Comparison of ENCODE assay signal across 8 cellular contexts in genomic region chr19:10855879-10856522, GRCh38. TPM values are rescaled to one million over a fixed set of nuclear protein-coding genes. Genes with fewer than 3 reads are reported as not detected.
DNase-seq lines count a peak whose midpoint lies in the region; ATAC-seq and TF ChIP-seq lines count a peak whose summit lies in the region.

No MANE protein-coding gene starts in this region.

- peaks cover 3% of the 10 kb centered on the region for H3K4me1 Mint-ChIP-seq in type B pancreatic cell (ENCODE audit: unreplicated experiment)
- H3K4me1 Mint-ChIP-seq in activated T-cell treated with anti-CD3 and anti-CD28 coated beads, Interleukin-2, amount 50 U/mL, for 24 hours (ENCODE audit: low read depth) = peaks cover 1% of the 10 kb centered on the region

- H3K4me3 Mint-ChIP-seq in type B pancreatic cell = no peak overlapping the region
- H3K4me3 Mint-ChIP-seq in activated T-cell treated with anti-CD3 and anti-CD28 coated beads, Interleukin-2, amount 50 U/mL, for 24 hours = no peak overlapping the region

- TF ChIP-seq CTCF in left ventricle myocardium inferior (IDR thresholded peaks at IDR 0.05; ENCODE audit: borderline replicate concordance) = peak; percentile 46
- no peak; the same call in none of the 2 replicates for TF ChIP-seq CTCF in Panc1 (IDR thresholded peaks at IDR 0.05)
- peak; percentile 51 for TF ChIP-seq CTCF in fibroblast of pulmonary artery (IDR thresholded peaks at IDR 0.05; ENCODE audit: low read length, missing control alignments)
- TF ChIP-seq CTCF in type B pancreatic cell (conservative IDR thresholded peaks at IDR 0.05) = peak; percentile 69

- in situ Hi-C loops in Panc1 (cut with HindIII; ENCODE audit: low pct_unique_long_range_greater_than_20kb, low sequenced_read_pairs) = no loop called here

- no peaks in the 10 kb centered on the region for H3K27me3 Mint-ChIP-seq in type B pancreatic cell
- H3K27me3 Mint-ChIP-seq in activated T-cell treated with anti-CD3 and anti-CD28 coated beads, Interleukin-2, amount 50 U/mL, for 24 hours = no peaks in the 10 kb centered on the region

- DNase-seq in left ventricle myocardium inferior (no peak), left cardiac atrium (no peak), Panc1 (ENCODE audit: low read depth, low spot score) (no peak), fibroblast of pulmonary artery (ENCODE audit: low read depth) (peak; percentile 22), type B pancreatic cell (ENCODE audit: extremely low spot score, unreplicated experiment) (no peak)
- no peak for DNase-seq in activated T-cell treated with anti-CD3 and anti-CD28 coated beads, Interleukin-2, amount 50 U/mL, for 24 hours

- BruUV-seq in Panc1 (replicated peaks; lab: Mats Ljungman, UMichigan) = no TSS peak

- H3K4me1 ChIP-seq in left ventricle myocardium inferior (no peaks in the 10 kb centered on the region), Panc1 (ENCODE audit: control insufficient read depth, insufficient read depth, low read length) (no peaks in the 10 kb centered on the region)

- CTCF ChIA-PET in Panc1 (lab: Charles Lee) = no interaction called here

- no peaks in the 10 kb centered on the region for H3K36me3 ChIP-seq in left ventricle myocardium inferior
- H3K36me3 ChIP-seq in Panc1 (ENCODE audit: control insufficient read depth, insufficient read depth, low read length) = no peaks in the 10 kb centered on the region

- no peak overlapping the region for H3K27ac Mint-ChIP-seq in type B pancreatic cell
- H3K27ac Mint-ChIP-seq in activated T-cell treated with anti-CD3 and anti-CD28 coated beads, Interleukin-2, amount 50 U/mL, for 24 hours = no peak overlapping the region

- ATAC-seq in left cardiac atrium (no peak), Panc1 (peak; percentile 59; the same call in 1 of the 2 replicates), HG02763 (IDR thresholded peaks at IDR 0.05; ENCODE audit: unreplicated experiment) (no peak), GM21447 (IDR thresholded peaks at IDR 0.05; ENCODE audit: unreplicated experiment) (no peak)

- H3K9me3 ChIP-seq in left ventricle myocardium inferior (replicated peaks) = no peaks in the 10 kb centered on the region
- no peaks in the 10 kb centered on the region for H3K9me3 ChIP-seq in Panc1 (ENCODE audit: control insufficient read depth, insufficient read depth, low read depth, low read length)

- H3K27me3 ChIP-seq in left ventricle myocardium inferior (ENCODE audit: low read depth) (no peaks in the 10 kb centered on the region), Panc1 (ENCODE audit: control insufficient read depth, insufficient read depth, low read length) (no peaks in the 10 kb centered on the region)

- no peaks in the 10 kb centered on the region for H3K36me3 Mint-ChIP-seq in type B pancreatic cell
- no peaks in the 10 kb centered on the region for H3K36me3 Mint-ChIP-seq in activated T-cell treated with anti-CD3 and anti-CD28 coated beads, Interleukin-2, amount 50 U/mL, for 24 hours (ENCODE audit: low read depth)

- no peaks in the 10 kb centered on the region for H3K9me3 Mint-ChIP-seq in type B pancreatic cell
- no peaks in the 10 kb centered on the region for H3K9me3 Mint-ChIP-seq in activated T-cell treated with anti-CD3 and anti-CD28 coated beads, Interleukin-2, amount 50 U/mL, for 24 hours

- POLR2A ChIA-PET in Panc1 (lab: Charles Lee) = no interaction called here

- H3K4me3 ChIP-seq in left ventricle myocardium inferior = no peak overlapping the region
- no peak overlapping the region for H3K4me3 ChIP-seq in Panc1 (ENCODE audit: low read depth in 2 of 2, low read length in 2 of 2)
- no peak overlapping the region for H3K4me3 ChIP-seq in fibroblast of pulmonary artery (replicated peaks; ENCODE audit: low read depth, low read length)

- H3K27ac ChIP-seq in left ventricle myocardium inferior (replicated peaks) (no peak overlapping the region), Panc1 (ENCODE audit: low read length) (no peak overlapping the region)

- intact Hi-C loops in left ventricle myocardium inferior (cut with micrococcal nuclease) = no loop called here
- intact Hi-C loops in left cardiac atrium (cut with DNase I) = no loop called here
- intact Hi-C loops in Panc1 (cut with micrococcal nuclease; ENCODE audit: unreplicated experiment) = no loop called here

RNA-seq across cellular contexts. Expression of gene C19orf38, which starts 7.8 kb away (rescaled TPM):
- 0.47 TPM for total RNA-seq in left ventricle myocardium inferior
- 1 to 10 TPM; 1.1 to 1.2 TPM for total RNA-seq in left cardiac atrium
- total RNA-seq in Panc1 (2021; ENCODE audit: unreplicated experiment) = not detected
- 0.33 TPM for polyA plus RNA-seq in Panc1 (2012; ENCODE audit: insufficient read length)
- 0.45 and 1.1 TPM in 2 replicates for total RNA-seq in type B pancreatic cell (ENCODE audit: low replicate concordance)

RNA-seq across cellular contexts. Expression of gene CARM1, which starts 15.4 kb away (rescaled TPM):
- total RNA-seq in left ventricle myocardium inferior = 27.2 TPM
- 10 to 100 TPM; 31.9 to 32.4 TPM for total RNA-seq in left cardiac atrium
- total RNA-seq in Panc1 (2021; ENCODE audit: unreplicated experiment) = 44.9 TPM
- 64.9 TPM for polyA plus RNA-seq in Panc1 (2012; ENCODE audit: insufficient read length)
- 81.9 and 104 TPM in 2 replicates for total RNA-seq in type B pancreatic cell (ENCODE audit: low replicate concordance)

RNA-seq across cellular contexts. Expression of gene TMED1, which starts 20.0 kb away (rescaled TPM):
- 32.9 TPM for total RNA-seq in left ventricle myocardium inferior
- total RNA-seq in left cardiac atrium = 10 to 100 TPM; 27.2 to 28.5 TPM
- total RNA-seq in Panc1 (2021; ENCODE audit: unreplicated experiment) = 30.3 TPM
- polyA plus RNA-seq in Panc1 (2012; ENCODE audit: insufficient read length) = 47.0 TPM
- total RNA-seq in type B pancreatic cell (ENCODE audit: low replicate concordance) = 23.0 and 30.9 TPM in 2 replicates
